Comparison of ENCODE assay signal across 16 cellular contexts in the genomic region with DNA sequence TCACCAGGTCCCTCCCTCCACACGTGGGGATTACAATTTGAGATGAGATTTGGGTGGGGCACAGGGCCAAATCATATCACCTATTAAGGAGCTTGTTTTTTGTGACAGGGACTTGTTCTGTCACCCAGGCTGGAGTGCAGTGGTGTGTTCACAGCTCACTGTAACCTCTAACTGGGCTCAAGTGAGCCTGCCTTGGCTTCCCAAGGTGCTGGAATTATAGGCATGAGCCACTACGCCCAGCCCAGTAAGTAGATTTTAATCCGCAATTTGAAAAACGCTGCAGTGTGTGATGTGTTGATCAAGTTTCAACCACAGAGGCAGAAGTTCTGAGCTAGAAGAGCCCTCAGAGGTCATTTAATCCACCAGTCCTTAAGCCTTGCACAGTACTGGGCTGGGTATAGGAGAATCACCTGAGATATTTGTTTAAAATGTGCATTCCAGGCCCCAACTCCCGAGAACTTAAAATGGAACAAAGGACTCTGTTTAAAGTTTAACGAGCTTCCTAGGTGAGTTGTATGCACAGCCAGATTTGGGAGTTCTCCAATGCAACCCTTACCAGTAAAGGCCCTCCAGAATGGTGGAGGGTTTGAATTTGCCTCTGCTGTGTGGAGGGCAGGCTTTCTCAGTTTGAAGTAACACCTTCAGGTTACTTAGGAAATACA. TPM values are rescaled to one million over a fixed set of nuclear protein-coding genes. Genes with fewer than 3 reads are reported as not detected.
DNase-seq lines count a peak whose midpoint lies in the region; ATAC-seq, FAIRE-seq and TF ChIP-seq lines count a peak whose summit lies in the region.
"Had no signal": no experiment of that assay in that cellular context is flagged by ENCODE, and none has a peak within 500 bp of the region (broad histone marks: within the 10 kb centered on the region; RNA-seq: fewer than 3 reads in every experiment).

No MANE protein-coding gene starts in this region.

- peak overlapping the region; percentile 66; the same call in 1 of the 2 replicates for H3K27ac ChIP-seq in GM23338 (ENCODE audit: low read depth)
- no peak overlapping the region for H3K27ac ChIP-seq in PC-3 (ENCODE audit: low read length)
- peak overlapping the region; percentile 22 for H3K27ac ChIP-seq in neuronal stem cell (replicated peaks; ENCODE audit: low read length)

- ATAC-seq in GM23338 (no peak), PC-3 (peak; percentile 73), left lobe of liver (peak; percentile 86)
- ATAC-seq: CD8-positive, alpha-beta T cell; Panc1; SK-N-SH treated with all-trans-retinoic acid at 6 μM for 48 hours had no signal

- DNase-seq in GM23338 (ENCODE audit: low spot score): no peak
- no peak for DNase-seq in PC-3
- no peak for DNase-seq in left lobe of liver (ENCODE audit: low spot score)
- no peak for DNase-seq in neuronal stem cell (ENCODE audit: low spot score)
- DNase-seq in dermis blood vessel endothelial cell: no peak
- DNase-seq in amniotic stem cell (lab: John Stamatoyannopoulos, UW): no peak
- no peak for DNase-seq in MG63
- DNase-seq in HTR-8/SVneo (ENCODE audit: insufficient read length, low spot score): no peak
- DNase-seq: CD8-positive, alpha-beta T cell; NCI-H1436 treated with DMSO at 0.1 percent for 48 hours; NCI-H2081 treated with DMSO at 0.1 percent for 48 hours; NCI-H748 treated with DMSO at 0.1 percent for 48 hours; SHP77 had no signal

- CTCF ChIA-PET in PC-3 (lab: Charles Lee): no interaction called here

- peaks cover 26% of the 10 kb centered on the region for H3K36me3 ChIP-seq in GM23338 (ENCODE audit: insufficient read depth)
- H3K36me3 ChIP-seq in PC-3 (ENCODE audit: low read depth, low read length): peaks cover 36% of the 10 kb centered on the region
- H3K36me3 ChIP-seq in neuronal stem cell (replicated peaks in 1 of 2; ENCODE audit: control insufficient read depth in 2 of 2, insufficient read depth in 2 of 2, low read length in 2 of 2): peaks cover 22 to 52% of the 10 kb centered on the region in 2 donors
- H3K36me3 ChIP-seq in MG63: peaks cover 65% of the 10 kb centered on the region

- H2BK120ac ChIP-seq in neuronal stem cell (ENCODE audit: low read depth, low read length): no peak overlapping the region

- peaks cover 40% of the 10 kb centered on the region for H3K36me3 Mint-ChIP-seq in GM23338 (ENCODE audit: low read depth)
- H3K36me3 Mint-ChIP-seq: IgD-negative memory B cell had no signal

- no peak overlapping the region for H3K23ac ChIP-seq in neuronal stem cell (ENCODE audit: low read depth, low read length, poor library complexity)

- H2BK15ac ChIP-seq in neuronal stem cell (ENCODE audit: low read length): no peak overlapping the region

- POLR2A ChIA-PET in PC-3 (lab: Charles Lee; ENCODE audit: unreplicated experiment): no interaction called here

- no peaks in the 10 kb centered on the region for H3K4me1 ChIP-seq in GM23338 (ENCODE audit: insufficient read depth)
- H3K4me1 ChIP-seq in PC-3 (ENCODE audit: insufficient read depth, low read length): no peaks in the 10 kb centered on the region
- no peaks in the 10 kb centered on the region for H3K4me1 ChIP-seq in neuronal stem cell (ENCODE audit: control insufficient read depth in 2 of 2, insufficient read depth in 1 of 2, low read depth in 1 of 2, low read length in 2 of 2)

- H3K9me3 ChIP-seq in PC-3 (ENCODE audit: low read length): no peaks in the 10 kb centered on the region
- no peaks in the 10 kb centered on the region for H3K9me3 ChIP-seq in neuronal stem cell (replicated peaks in 1 of 2; ENCODE audit: control insufficient read depth in 2 of 2, insufficient read depth in 1 of 2, low read depth in 1 of 2, low read length in 2 of 2)
- no peaks in the 10 kb centered on the region for H3K9me3 ChIP-seq in MG63

- FAIRE-seq in HTR-8/SVneo (lab: Jason Lieb, UNC): no peak

- WGBS in neuronal stem cell (ENCODE audit: extremely low coverage in 2 of 2, insufficient read length in 2 of 2, insufficient replicate concordance in 1 of 2), 2 donors: no CpG with 5 or more reads among the region's 6 CpGs

- peak overlapping the region; percentile 43 for H3K27ac Mint-ChIP-seq in GM23338
- H3K27ac Mint-ChIP-seq: CD8-positive, alpha-beta T cell had no signal

- peaks cover 51% of the 10 kb centered on the region for H4K20me1 ChIP-seq in GM23338 (replicated peaks; ENCODE audit: insufficient read depth)
- peaks cover 17% of the 10 kb centered on the region for H4K20me1 ChIP-seq in PC-3 (ENCODE audit: low read length)

- H3K27me3 Mint-ChIP-seq in GM23338 (ENCODE audit: insufficient read depth, low read depth, poor library complexity): peaks cover 3% of the 10 kb centered on the region
- H3K27me3 Mint-ChIP-seq: IgD-negative memory B cell had no signal

- H3K9me2 ChIP-seq in GM23338 (ENCODE audit: insufficient read depth): no peaks in the 10 kb centered on the region
- no peaks in the 10 kb centered on the region for H3K9me2 ChIP-seq in PC-3 (replicated peaks; ENCODE audit: low read length)

- no TSS peak for BruUV-seq in PC-3 (replicated peaks; lab: Mats Ljungman, UMichigan)

- H3K9ac ChIP-seq in PC-3 (ENCODE audit: low read length) (no peak overlapping the region), neuronal stem cell (ENCODE audit: low read depth, low read length, poor library complexity) (no peak overlapping the region)

- no peak overlapping the region for H2AK5ac ChIP-seq in neuronal stem cell (ENCODE audit: low read depth, low read length)

- no peak overlapping the region for H2BK12ac ChIP-seq in neuronal stem cell (ENCODE audit: low read length)

- no peak overlapping the region for H3K4ac ChIP-seq in neuronal stem cell (ENCODE audit: low read length)

- H3K79me2 ChIP-seq in GM23338 (replicated peaks; ENCODE audit: insufficient read depth) (peaks cover 67% of the 10 kb centered on the region), PC-3 (ENCODE audit: low read length) (peaks cover 21% of the 10 kb centered on the region)

- no peaks in the 10 kb centered on the region for H3K9me3 Mint-ChIP-seq in GM23338
- H3K9me3 Mint-ChIP-seq: CD8-positive, alpha-beta T cell; IgD-negative memory B cell had no signal

- H3F3A ChIP-seq in GM23338 (replicated peaks; ENCODE audit: low read depth) (peaks cover 24% of the 10 kb centered on the region), PC-3 (ENCODE audit: low read length, unreplicated experiment) (no peaks in the 10 kb centered on the region)

- no peak overlapping the region for H2BK5ac ChIP-seq in neuronal stem cell (ENCODE audit: low read length)

- H3K4me3 ChIP-seq in GM23338 (no peak overlapping the region), PC-3 (ENCODE audit: low read length) (no peak overlapping the region), neuronal stem cell (ENCODE audit: low read length in 2 of 2) (peak overlapping the region in 1 of 2 donors; percentile 41), MG63 (no peak overlapping the region)

- H3K4me3 Mint-ChIP-seq in GM23338: no peak overlapping the region
- H3K4me3 Mint-ChIP-seq: CD8-positive, alpha-beta T cell; IgD-negative memory B cell had no signal

- H3K4me1 Mint-ChIP-seq in GM23338: no peaks in the 10 kb centered on the region

- H3K27me3 ChIP-seq in GM23338 (ENCODE audit: insufficient read depth) (no peaks in the 10 kb centered on the region), PC-3 (ENCODE audit: low read length) (no peaks in the 10 kb centered on the region), neuronal stem cell (ENCODE audit: control insufficient read depth in 3 of 3, insufficient read depth in 3 of 3, low read depth in 1 of 3, low read length in 3 of 3) (no peaks in the 10 kb centered on the region), MG63 (no peaks in the 10 kb centered on the region)

- intact Hi-C loops in PC-3 (cut with micrococcal nuclease): no loop called here

- H3K18ac ChIP-seq in neuronal stem cell (ENCODE audit: low read length): no peak overlapping the region

- H2AFZ ChIP-seq in GM23338: no peak overlapping the region
- no peak overlapping the region for H2AFZ ChIP-seq in PC-3 (ENCODE audit: low read length)
- H2AFZ ChIP-seq in neuronal stem cell (ENCODE audit: low read length): no peak overlapping the region

- H3K14ac ChIP-seq in neuronal stem cell (ENCODE audit: low read length): no peak overlapping the region

- H3K79me1 ChIP-seq in neuronal stem cell (ENCODE audit: low read depth, low read length): peaks cover 7% of the 10 kb centered on the region

- H4K8ac ChIP-seq in neuronal stem cell (ENCODE audit: low read depth, low read length): no peak overlapping the region

- TF ChIP-seq CTCF in GM23338 (conservative IDR thresholded peaks at IDR 0.05; ENCODE audit: low read depth in 2 of 2): no peak
- TF ChIP-seq CTCF in PC-3 (conservative IDR thresholded peaks at IDR 0.05; ENCODE audit: low read depth, low read length): no peak

- H3K4me2 ChIP-seq in GM23338 (no peak overlapping the region), PC-3 (ENCODE audit: low read length) (no peak overlapping the region), neuronal stem cell (ENCODE audit: insufficient read depth, low read length, poor library complexity, severe bottlenecking) (no peak overlapping the region)

- no peak overlapping the region for H4K91ac ChIP-seq in neuronal stem cell (ENCODE audit: low read depth, low read length, poor library complexity)

TF ChIP-seq in GM23338, 12 proteins besides CTCF, POLR2A, EP300 and RAD21 (continues in another document):
- TF ChIP-seq, protein P1, sequence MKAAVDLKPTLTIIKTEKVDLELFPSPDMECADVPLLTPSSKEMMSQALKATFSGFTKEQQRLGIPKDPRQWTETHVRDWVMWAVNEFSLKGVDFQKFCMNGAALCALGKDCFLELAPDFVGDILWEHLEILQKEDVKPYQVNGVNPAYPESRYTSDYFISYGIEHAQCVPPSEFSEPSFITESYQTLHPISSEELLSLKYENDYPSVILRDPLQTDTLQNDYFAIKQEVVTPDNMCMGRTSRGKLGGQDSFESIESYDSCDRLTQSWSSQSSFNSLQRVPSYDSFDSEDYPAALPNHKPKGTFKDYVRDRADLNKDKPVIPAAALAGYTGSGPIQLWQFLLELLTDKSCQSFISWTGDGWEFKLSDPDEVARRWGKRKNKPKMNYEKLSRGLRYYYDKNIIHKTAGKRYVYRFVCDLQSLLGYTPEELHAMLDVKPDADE (IDR thresholded peaks at IDR 0.05): no peak
- no peak for TF ChIP-seq POLR2AphosphoS5 (IDR thresholded peaks at IDR 0.05; ENCODE audit: low read depth)

RNA-seq across cellular contexts. Expression of gene RPL11, which starts 13.4 kb away (rescaled TPM):
- 859 and 1,126 TPM in 2 replicates for total RNA-seq in GM23338 (2014; rRNA removed; shearing (Covaris generic))
- 1,427 and 1,484 TPM in 2 replicates for polyA plus RNA-seq in GM23338 (2016; fragmentation: Nextera tagmentation; extraction: Ambion mirVana)
- total RNA-seq in PC-3 (2014; rRNA removed) (1,031 and 1,441 TPM in 2 replicates), left lobe of liver (306 TPM), dermis blood vessel endothelial cell (871 and 1,099 TPM in 2 replicates)
- 2,607 TPM for polyA plus RNA-seq in neuronal stem cell (2013, experiment 1 of 2)
- 2,636 TPM for polyA plus RNA-seq in neuronal stem cell (2013, experiment 2 of 2)
- 858 and 903 TPM in 2 replicates for total RNA-seq in MG63 (2014; rRNA removed; shearing (Covaris generic); ENCODE audit: low replicate concordance)

RNA-seq across cellular contexts. Expression of gene ELOA, which starts 38.3 kb away (rescaled TPM):
- total RNA-seq in GM23338 (2014; rRNA removed; shearing (Covaris generic)): 38.1 and 49.1 TPM in 2 replicates
- polyA plus RNA-seq in GM23338 (2016; fragmentation: Nextera tagmentation; extraction: Ambion mirVana): 55.7 and 57.7 TPM in 2 replicates
- total RNA-seq in PC-3 (2014; rRNA removed) (50.7 and 50.9 TPM in 2 replicates), left lobe of liver (35.2 TPM), dermis blood vessel endothelial cell (26.2 and 29.6 TPM in 2 replicates)
- polyA plus RNA-seq in neuronal stem cell (2013, experiment 1 of 2): 16.5 TPM
- polyA plus RNA-seq in neuronal stem cell (2013, experiment 2 of 2): 17.6 TPM
- 32.8 and 35.6 TPM in 2 replicates for total RNA-seq in MG63 (2014; rRNA removed; shearing (Covaris generic); ENCODE audit: low replicate concordance)
